In genomic region chr5:2163940-2164490, GRCh38 we compare ENCODE assay signal across 21 cellular contexts.
DNase-seq lines count a peak whose midpoint lies in the region; ATAC-seq lines count a peak whose summit lies in the region.
"Had no signal": no experiment of that assay in that cellular context is flagged by ENCODE, and none has a peak within 500 bp of the region (broad histone marks: within the 10 kb centered on the region; RNA-seq: fewer than 3 reads in every experiment).

No MANE protein-coding gene starts in this region.

- POLR2A ChIA-PET in activated CD8-positive, alpha-beta T cell treated with anti-CD3 and anti-CD28 coated beads, Interleukin-2, amount 10 ng/mL, durations not matched to agents 7 days and 5 days (lab: Charles Lee), result no interaction called here

- intact Hi-C loops in Right ventricle myocardium superior (cut with DNase I), result no loop called here
- intact Hi-C loops in cardiac septum (cut with DNase I), result no loop called here
- intact Hi-C loops in posterior vena cava (cut with DNase I), result no loop called here

- H3K36me3 Mint-ChIP-seq in activated CD8-positive, alpha-beta T cell treated with anti-CD3 and anti-CD28 coated beads, Interleukin-2, amount 10 ng/mL, durations not matched to agents 7 days and 5 days (ENCODE audit: low read depth), result no peaks in the 10 kb centered on the region

- peaks cover 5% of the 10 kb centered on the region for H3K27me3 Mint-ChIP-seq in activated CD8-positive, alpha-beta T cell treated with anti-CD3 and anti-CD28 coated beads, Interleukin-2, amount 10 ng/mL, durations not matched to agents 7 days and 5 days (ENCODE audit: low read depth)

- H3K4me1 Mint-ChIP-seq in activated CD8-positive, alpha-beta T cell treated with anti-CD3 and anti-CD28 coated beads, Interleukin-2, amount 10 ng/mL, durations not matched to agents 7 days and 5 days (ENCODE audit: low read depth), result no peaks in the 10 kb centered on the region

- CTCF ChIA-PET in activated CD8-positive, alpha-beta T cell treated with anti-CD3 and anti-CD28 coated beads, Interleukin-2, amount 10 ng/mL, durations not matched to agents 7 days and 5 days (lab: Charles Lee), result no interaction called here

- DNase-seq in Right ventricle myocardium superior (peak; percentile 20), cardiac septum (ENCODE audit: low spot score) (no peak), iPS-NIHi11 (ENCODE audit: low spot score) (peak; percentile 37), posterior vena cava (ENCODE audit: low spot score) (peak; percentile 70)
- no peak for DNase-seq in activated CD8-positive, alpha-beta T cell treated with anti-CD3 and anti-CD28 coated beads, Interleukin-2, amount 10 ng/mL, durations not matched to agents 7 days and 5 days
- DNase-seq: Calu3, DMS79 treated with DMSO at 0.1 percent for 48 hours, GM23248, HCEC 1CT, Karpas-422, NCI-H1092 treated with DMSO at 0.1 percent for 48 hours, NCI-H1436, NCI-H187, NCI-H2171 treated with DMSO at 0.1 percent for 48 hours, NCI-H345, NCI-H510A treated with DMSO at 0.1 percent for 48 hours, NCI-H774, SJCRH30 had no signal

- no peak overlapping the region for H3K27ac Mint-ChIP-seq in activated CD8-positive, alpha-beta T cell treated with anti-CD3 and anti-CD28 coated beads, Interleukin-2, amount 10 ng/mL, durations not matched to agents 7 days and 5 days

- H3K9me3 Mint-ChIP-seq in activated CD8-positive, alpha-beta T cell treated with anti-CD3 and anti-CD28 coated beads, Interleukin-2, amount 10 ng/mL, durations not matched to agents 7 days and 5 days (ENCODE audit: insufficient read depth), result no peaks in the 10 kb centered on the region

- H3K4me3 Mint-ChIP-seq in activated CD8-positive, alpha-beta T cell treated with anti-CD3 and anti-CD28 coated beads, Interleukin-2, amount 10 ng/mL, durations not matched to agents 7 days and 5 days, result no peak overlapping the region

- ATAC-seq in Right ventricle myocardium superior (ENCODE audit: poor library complexity) (no peak), GM19467 (IDR thresholded peaks at IDR 0.05; ENCODE audit: unreplicated experiment) (no peak), HG03135 (IDR thresholded peaks at IDR 0.05; ENCODE audit: unreplicated experiment) (no peak)
- ATAC-seq in activated CD8-positive, alpha-beta T cell treated with anti-CD3 and anti-CD28 coated beads, Interleukin-2, amount 10 ng/mL, durations not matched to agents 7 days and 5 days, result no peak
- ATAC-seq: SK-N-SH treated with all-trans-retinoic acid at 6 μM for 48 hours had no signal

Comparison
In these comparisons a context has a peak if more than half of its experiments do, and no peak if none do; other contexts are left out.
1. DNase-seq: peak in Right ventricle myocardium superior (single experiment), iPS-NIHi11 (single experiment) and posterior vena cava (single experiment); none in cardiac septum (single experiment) and activated CD8-positive, alpha-beta T cell treated with anti-CD3 and anti-CD28 coated beads, Interleukin-2, amount 10 ng/mL, durations not matched to agents 7 days and 5 days (single experiment).